Comparison of ENCODE assay signal across 8 cellular contexts in the genomic region with DNA sequence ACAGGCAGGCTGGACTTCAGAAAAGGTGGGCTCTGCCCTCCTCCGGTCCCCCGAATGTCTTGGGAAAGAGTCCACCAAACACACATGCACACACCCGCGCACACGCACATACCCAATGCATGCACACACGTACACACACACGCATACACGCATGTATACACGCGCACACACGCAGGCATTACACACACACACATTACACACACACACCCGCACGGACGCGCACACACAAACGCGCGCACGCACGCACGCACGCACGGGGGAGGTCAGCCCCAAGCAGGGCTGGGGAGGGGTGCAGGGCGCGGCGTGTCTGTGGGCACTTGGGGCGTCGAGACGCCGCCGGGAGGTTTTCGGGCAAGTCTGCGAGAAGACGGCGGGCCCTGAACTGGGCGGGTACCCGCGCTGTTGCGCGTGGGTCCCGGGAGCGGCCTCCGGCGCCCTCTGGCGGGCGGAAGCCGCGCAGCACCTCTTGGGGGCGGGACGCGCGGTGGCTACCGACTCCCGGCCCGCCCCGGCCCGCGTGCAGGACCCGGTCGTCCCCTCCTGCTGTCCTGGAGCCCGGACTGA.
DNase-seq lines count a peak whose midpoint lies in the region; ATAC-seq lines count a peak whose summit lies in the region.

No MANE protein-coding gene starts in this region.

- peak overlapping the region; percentile 92 to 100 (median 100) for H3K4me2 ChIP-seq in BLaER1 treated with 17β-estradiol and CSF1 and Interleukin-3, amounts not matched to agents 10 nM and 100 nM

- no peaks in the 10 kb centered on the region for H3K9me3 ChIP-seq in BLaER1 treated with 17β-estradiol and CSF1 and Interleukin-3, amounts not matched to agents 10 nM and 100 nM (replicated peaks in 1 of 11)

- ATAC-seq in GM21786 (IDR thresholded peaks at IDR 0.05; ENCODE audit: unreplicated experiment), result peak; percentile 52
- ATAC-seq in GM18502 (IDR thresholded peaks at IDR 0.05; ENCODE audit: poor library complexity, unreplicated experiment), result no peak

- H3K9ac ChIP-seq in BLaER1 treated with 17β-estradiol and CSF1 and Interleukin-3, amounts not matched to agents 10 nM and 100 nM, result peak overlapping the region; percentile 68 to 89 (median 78)

- peaks cover 0 to 30% (median 13%) of the 10 kb centered on the region in 11 experiments; a peak in 9 of 22 replicates for H3K36me3 ChIP-seq in BLaER1 treated with 17β-estradiol and CSF1 and Interleukin-3, amounts not matched to agents 10 nM and 100 nM

- H4K20me1 ChIP-seq in BLaER1 treated with 17β-estradiol and CSF1 and Interleukin-3, amounts not matched to agents 10 nM and 100 nM, result peaks cover 0 to 58% (median 32%) of the 10 kb centered on the region in 11 experiments; a peak in 18 of 22 replicates

- H3K27ac ChIP-seq in BLaER1 treated with 17β-estradiol and CSF1 and Interleukin-3, amounts not matched to agents 10 nM and 100 nM, result peak overlapping the region in 9 of 11 experiments; percentile 44 to 90 (median 64); a peak in 19 of 22 replicates

- DNase-seq in NCI-H345 treated with DMSO at 0.1 percent for 48 hours (lab: John Stamatoyannopoulos, UW; ENCODE audit: unreplicated experiment), result peak; percentile 42
- DNase-seq in activated CD8-positive, alpha-beta memory T cell treated with anti-CD3 and anti-CD28 coated beads for 1 hour (ENCODE audit: extremely low read depth in 1 of 2, low read depth in 1 of 2), result peak; percentile 17 to 71
- DNase-seq in effector CD4-positive, alpha-beta T cell, result peak; percentile 71
- DNase-seq in medulla oblongata (ENCODE audit: extremely low spot score), result peak; percentile 62
- peak; percentile 64 for DNase-seq in stimulated activated CD8-positive, alpha-beta memory T cell treated with anti-CD3 and anti-CD28 coated beads, Interleukin-12 subunit alpha, Interleukin-12 subunit beta, amount 100 ng/mL, for 1 hour (ENCODE audit: low read depth)

- H3K27me3 ChIP-seq in BLaER1 treated with 17β-estradiol and CSF1 and Interleukin-3, amounts not matched to agents 10 nM and 100 nM, result peaks cover 47 to 80% (median 53%) of the 10 kb centered on the region in 11 experiments

- H3K4me3 ChIP-seq in BLaER1 treated with 17β-estradiol and CSF1 and Interleukin-3, amounts not matched to agents 10 nM and 100 nM, result peak overlapping the region; percentile 67 to 81 (median 72)

- H3K4me1 ChIP-seq in BLaER1 treated with 17β-estradiol and CSF1 and Interleukin-3, amounts not matched to agents 10 nM and 100 nM, result peaks cover 11 to 51% (median 30%) of the 10 kb centered on the region in 10 experiments; a peak in 19 of 20 replicates
